ENCODE assay signal across 9 cellular contexts in the genomic region with DNA sequence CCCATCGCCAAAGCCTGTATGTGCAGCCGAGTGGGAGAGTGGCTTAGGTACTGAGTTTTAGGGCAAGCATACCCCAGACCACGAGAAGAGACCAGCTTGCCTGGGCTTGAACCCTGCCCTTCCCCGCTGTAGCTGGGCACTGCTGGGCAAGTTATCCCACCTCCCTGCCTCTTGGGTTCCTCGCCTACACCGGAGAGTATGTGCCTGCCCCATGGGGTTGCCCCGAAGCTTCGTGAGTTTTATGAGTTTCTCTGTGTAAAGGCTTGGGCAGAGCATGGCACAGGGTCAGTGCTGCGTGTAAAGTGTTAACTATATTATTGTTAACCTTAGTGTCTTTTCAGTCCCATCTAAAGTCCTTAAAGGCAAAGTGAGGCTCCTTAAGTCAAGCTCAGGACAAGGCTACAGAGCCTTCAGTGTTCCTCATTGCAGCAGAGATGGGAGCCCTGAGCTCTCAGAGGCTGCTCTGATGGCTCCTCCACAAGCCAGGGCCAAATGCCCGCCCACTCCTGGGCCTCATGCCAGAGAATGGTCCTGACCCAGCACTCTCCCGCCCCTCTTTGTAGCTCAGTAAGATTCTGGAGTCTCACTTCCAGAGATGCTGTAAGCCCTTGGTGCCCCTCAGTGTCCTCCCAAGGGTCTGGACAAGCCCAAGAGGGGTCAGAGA. TPM values are rescaled to one million over a fixed set of nuclear protein-coding genes. Genes with fewer than 3 reads are reported as not detected.
DNase-seq lines count a peak whose midpoint lies in the region; ATAC-seq, FAIRE-seq and TF ChIP-seq lines count a peak whose summit lies in the region.
"Had no signal": no experiment of that assay in that cellular context is flagged by ENCODE, and none has a peak within 500 bp of the region (broad histone marks: within the 10 kb centered on the region; RNA-seq: fewer than 3 reads in every experiment).

No MANE protein-coding gene starts in this region.

- H3F3A ChIP-seq in smooth muscle cell (ENCODE audit: low read depth), result no peaks in the 10 kb centered on the region

- no peak overlapping the region for H3K18ac ChIP-seq in H9 (ENCODE audit: insufficient read length, low read depth, low read length)

- H3T11ph ChIP-seq in H9 (ENCODE audit: low read length), result no peak overlapping the region

- no peak overlapping the region for H2BK20ac ChIP-seq in H9 (ENCODE audit: low read depth, low read length, poor library complexity, severe bottlenecking)

- no peak overlapping the region for H3K56ac ChIP-seq in H9 (ENCODE audit: insufficient read length, low read depth, low read length)

- H3K79me1 ChIP-seq in H9 (ENCODE audit: insufficient read depth, low read depth, low read length, poor library complexity, severe bottlenecking), result no peaks in the 10 kb centered on the region

- H3K36me3 Mint-ChIP-seq in H9 (ENCODE audit: insufficient read depth in 1 of 3, low read depth in 3 of 3), result no peaks in the 10 kb centered on the region
- peaks cover 9% of the 10 kb centered on the region for H3K36me3 Mint-ChIP-seq in glutamatergic neuron (ENCODE audit: unreplicated experiment)
- H3K36me3 Mint-ChIP-seq in naive thymus-derived CD4-positive, alpha-beta T cell, result peaks cover 0 to 4% (median 0%) of the 10 kb centered on the region in 5 donors

- H3K4me2 ChIP-seq in H9 (ENCODE audit: insufficient read depth, insufficient read length, low read length), result peak overlapping the region; percentile 22
- H3K4me2 ChIP-seq in smooth muscle cell, result peak overlapping the region; percentile 83

- H3K4me3 ChIP-seq in iPS-18a (ENCODE audit: low read length), result peak overlapping the region; percentile 49
- H3K4me3 ChIP-seq in smooth muscle cell, result peak overlapping the region; percentile 42
- H3K4me3 ChIP-seq in naive thymus-derived CD4-positive, alpha-beta T cell (ENCODE audit: low read length), result no peak overlapping the region

- H3K4me1 Mint-ChIP-seq in H9 (peaks cover 9 to 10% of the 10 kb centered on the region in 2 experiments), glutamatergic neuron (ENCODE audit: low read depth, unreplicated experiment) (no peaks in the 10 kb centered on the region)
- peaks cover 0 to 8% (median 0%) of the 10 kb centered on the region in 7 donors for H3K4me1 Mint-ChIP-seq in naive thymus-derived CD4-positive, alpha-beta T cell

- no peak overlapping the region for H4K5ac ChIP-seq in H9 (ENCODE audit: insufficient read length, low read depth, low read length)

- no peak overlapping the region for H3K14ac ChIP-seq in H9 (ENCODE audit: insufficient read depth, low read length)

- H3K4me3 Mint-ChIP-seq in H9, result peak overlapping the region; percentile 38 to 47; a peak in 4 of 5 replicates
- no peak overlapping the region for H3K4me3 Mint-ChIP-seq in glutamatergic neuron (ENCODE audit: unreplicated experiment)
- peak overlapping the region in 3 of 10 donors; percentile 3 to 49 (median 33) for H3K4me3 Mint-ChIP-seq in naive thymus-derived CD4-positive, alpha-beta T cell

- H2AK5ac ChIP-seq in H9 (ENCODE audit: insufficient read length, low read length), result no peak overlapping the region

- H2BK5ac ChIP-seq in H9 (ENCODE audit: insufficient read length, low read length), result no peak overlapping the region

- no peak for ATAC-seq in naive thymus-derived CD4-positive, alpha-beta T cell

- H2AFZ ChIP-seq in H9 (ENCODE audit: low read length), result no peak overlapping the region
- H2AFZ ChIP-seq in smooth muscle cell (ENCODE audit: low read depth), result peak overlapping the region; percentile 56

- no peak overlapping the region for H3K27ac ChIP-seq in H9 (ENCODE audit: insufficient read length, low read depth, low read length)
- H3K27ac ChIP-seq in iPS-18a (ENCODE audit: low read length), result no peak overlapping the region
- H3K27ac ChIP-seq in smooth muscle cell (ENCODE audit: low read depth), result no peak overlapping the region
- no peak overlapping the region for H3K27ac ChIP-seq in naive thymus-derived CD4-positive, alpha-beta T cell (ENCODE audit: low read depth, low read length)

- H3K4me1 ChIP-seq in H9 (ENCODE audit: insufficient read depth, low read length), result no peaks in the 10 kb centered on the region
- no peaks in the 10 kb centered on the region for H3K4me1 ChIP-seq in iPS-18a (ENCODE audit: control insufficient read depth, low read depth, low read length)
- H3K4me1 ChIP-seq in smooth muscle cell (ENCODE audit: low read depth), result no peaks in the 10 kb centered on the region
- H3K4me1 ChIP-seq in naive thymus-derived CD4-positive, alpha-beta T cell (ENCODE audit: control insufficient read depth in 2 of 2, insufficient read depth in 2 of 2, low read length in 2 of 2), result no peaks in the 10 kb centered on the region

- POLR2A ChIA-PET in naive thymus-derived CD4-positive, alpha-beta T cell (lab: Charles Lee), result no interaction called here

- H3K4ac ChIP-seq in H9 (ENCODE audit: low read depth, low read length), result no peak overlapping the region

- no peak overlapping the region for H3K27ac Mint-ChIP-seq in H9
- no peak overlapping the region for H3K27ac Mint-ChIP-seq in glutamatergic neuron (ENCODE audit: unreplicated experiment)
- H3K27ac Mint-ChIP-seq in naive thymus-derived CD4-positive, alpha-beta T cell, result no peak overlapping the region

- H4K91ac ChIP-seq in H9 (ENCODE audit: insufficient read length, low read depth, low read length), result no peak overlapping the region

- CTCF ChIA-PET in naive thymus-derived CD4-positive, alpha-beta T cell (lab: Charles Lee), result interaction anchor here (0.8 to 2.4 kb wide), 11 partner anchors 25 to 273 kb away, joined by 3 to 21 read pairs (median 5); partner anchors contain the start of gene KCNA2

- no CpG with 5 or more reads among the region's 11 CpGs for WGBS in H9 (ENCODE audit: extremely low coverage, insufficient read length, low lambda C conversion rate)
- WGBS in smooth muscle cell (ENCODE audit: low lambda C conversion rate), result 65% methylated on average over 11 of the region's 11 CpGs

- H3K9me3 Mint-ChIP-seq in H9 (no peaks in the 10 kb centered on the region), glutamatergic neuron (ENCODE audit: unreplicated experiment) (peaks cover 1% of the 10 kb centered on the region)
- no peaks in the 10 kb centered on the region for H3K9me3 Mint-ChIP-seq in naive thymus-derived CD4-positive, alpha-beta T cell

- no peak overlapping the region for H2BK12ac ChIP-seq in H9 (ENCODE audit: insufficient read length, low read depth, low read length)

- H3K9me3 ChIP-seq in H9 (ENCODE audit: control insufficient read depth, low read depth, low read length) (no peaks in the 10 kb centered on the region), iPS-18a (ENCODE audit: control insufficient read depth, low read depth, low read length) (no peaks in the 10 kb centered on the region), smooth muscle cell (replicated peaks; ENCODE audit: low read depth) (no peaks in the 10 kb centered on the region)
- no peaks in the 10 kb centered on the region for H3K9me3 ChIP-seq in naive thymus-derived CD4-positive, alpha-beta T cell (ENCODE audit: control insufficient read depth in 2 of 3, low read length in 3 of 3)

- no peak overlapping the region for H3K23ac ChIP-seq in H9 (ENCODE audit: insufficient read length, low read depth, low read length)

- no peaks in the 10 kb centered on the region for H4K20me1 ChIP-seq in H9 (ENCODE audit: control insufficient read depth, insufficient read depth, insufficient read length)
- no peaks in the 10 kb centered on the region for H4K20me1 ChIP-seq in smooth muscle cell (ENCODE audit: low read depth)

- no peaks in the 10 kb centered on the region for H3K79me2 ChIP-seq in H9 (ENCODE audit: insufficient read depth, low read length)
- no peaks in the 10 kb centered on the region for H3K79me2 ChIP-seq in smooth muscle cell (ENCODE audit: low read depth)

- H4K8ac ChIP-seq in H9 (replicated peaks; ENCODE audit: insufficient read length, low read depth, low read length), result no peak overlapping the region

- DNase-seq in H9, result peak; percentile 25
- peak; percentile 42 for DNase-seq in astrocyte of the hippocampus (ENCODE audit: low read depth, low spot score)
- no peak for DNase-seq in smooth muscle cell (lab: John Stamatoyannopoulos, UW; ENCODE audit: unreplicated experiment)
- no peak for DNase-seq in activated CD4-positive, CD25-positive, alpha-beta regulatory T cell treated with anti-CD3 and anti-CD28 coated beads, Interleukin-2, amount 50 U/mL, for 72 hours
- no peak for DNase-seq in glutamatergic neuron
- DNase-seq in naive thymus-derived CD4-positive, alpha-beta T cell, result no peak
- DNase-seq in GM19239 (ENCODE audit: insufficient read length, low spot score), result no peak
- DNase-seq: NK-92 treated with Interleukin-12 subunit alpha and Interleukin-12 subunit beta, amount 100 ng/mL, for 24 hours had no signal

- peaks cover 8% of the 10 kb centered on the region for H3K23me2 ChIP-seq in H9 (ENCODE audit: insufficient read length, low read depth, low read length, poor library complexity, severe bottlenecking)

- H3K27me3 ChIP-seq in H9 (ENCODE audit: insufficient read depth, low read length) (peaks cover 7% of the 10 kb centered on the region; the same call in 1 of the 2 replicates), iPS-18a (ENCODE audit: control insufficient read depth, insufficient read depth, low read length) (peaks cover 37% of the 10 kb centered on the region), smooth muscle cell (ENCODE audit: low read depth) (peaks cover 42% of the 10 kb centered on the region)
- H3K27me3 ChIP-seq in naive thymus-derived CD4-positive, alpha-beta T cell (ENCODE audit: control insufficient read depth in 2 of 2, insufficient read depth in 2 of 2, low read length in 2 of 2), result peaks cover 0 to 9% of the 10 kb centered on the region in 2 donors

- FAIRE-seq in GM19239 (lab: Jason Lieb, UNC), result no peak

- no peaks in the 10 kb centered on the region for H3K36me3 ChIP-seq in iPS-18a (ENCODE audit: control insufficient read depth, low read depth, low read length)
- no peaks in the 10 kb centered on the region for H3K36me3 ChIP-seq in smooth muscle cell (ENCODE audit: low read depth)
- no peaks in the 10 kb centered on the region for H3K36me3 ChIP-seq in naive thymus-derived CD4-positive, alpha-beta T cell (ENCODE audit: control insufficient read depth in 2 of 3, insufficient read depth in 3 of 3, low read length in 3 of 3)

- no peak for TF ChIP-seq CTCF in H9 (conservative IDR thresholded peaks at IDR 0.05)
- TF ChIP-seq CTCF in smooth muscle cell (IDR thresholded peaks at IDR 0.05; ENCODE audit: borderline replicate concordance, insufficient read depth, poor library complexity, severe bottlenecking), result no peak
- TF ChIP-seq CTCF in glutamatergic neuron (IDR thresholded peaks at IDR 0.05; ENCODE audit: partially characterized antibody, unreplicated experiment), result no peak

- intact Hi-C loops in naive thymus-derived CD4-positive, alpha-beta T cell (cut with micrococcal nuclease), result loop anchor here (1.0 to 5.0 kb wide), 4 partner anchors 59 to 227 kb away; no protein-coding TSS in a partner anchor

- H2BK15ac ChIP-seq in H9 (ENCODE audit: low read depth, low read length), result no peak overlapping the region

- H3K9ac ChIP-seq in H9 (ENCODE audit: extremely low read depth, insufficient read length, low read length), result no peak overlapping the region
- H3K9ac ChIP-seq in iPS-18a (ENCODE audit: low read length), result no peak overlapping the region
- H3K9ac ChIP-seq in smooth muscle cell (ENCODE audit: low read depth), result no peak overlapping the region

- peaks cover 97% of the 10 kb centered on the region for H3K27me3 Mint-ChIP-seq in H9 (ENCODE audit: low read depth)
- H3K27me3 Mint-ChIP-seq in glutamatergic neuron (ENCODE audit: unreplicated experiment), result peaks cover 7% of the 10 kb centered on the region
- peaks cover 47 to 68% (median 55%) of the 10 kb centered on the region in 5 donors for H3K27me3 Mint-ChIP-seq in naive thymus-derived CD4-positive, alpha-beta T cell

- no peak overlapping the region for H2BK120ac ChIP-seq in H9 (ENCODE audit: low read depth, low read length, poor library complexity, severe bottlenecking)

RNA-seq across cellular contexts. Expression of gene KCNA10, which starts 37.0 kb away (rescaled TPM):
- total RNA-seq in H9 (2021), result not detected in 2 replicates
- total RNA-seq in smooth muscle cell, result not detected in 2 replicates
- not detected in 2 replicates for polyA plus RNA-seq in smooth muscle cell
- not detected for total RNA-seq in glutamatergic neuron (ENCODE audit: unreplicated experiment)
- total RNA-seq in naive thymus-derived CD4-positive, alpha-beta T cell, result not detected
- polyA plus RNA-seq in naive thymus-derived CD4-positive, alpha-beta T cell, result not detected

RNA-seq across cellular contexts. Expression of gene KCNA2, which starts 50.2 kb away (rescaled TPM):
- total RNA-seq in H9 (2021), result 0.33 and 0.37 TPM in 2 replicates
- total RNA-seq in smooth muscle cell, result 0.81 and 1.7 TPM in 2 replicates
- 0.16 and 0.99 TPM in 2 replicates for polyA plus RNA-seq in smooth muscle cell
- total RNA-seq in glutamatergic neuron (ENCODE audit: unreplicated experiment), result 19.7 TPM
- total RNA-seq in naive thymus-derived CD4-positive, alpha-beta T cell, result 1 to 10 TPM in 3 of 5 experiments, under 1 TPM in 2; 0.62 to 4.6 (median 1.2) TPM
- not detected for polyA plus RNA-seq in naive thymus-derived CD4-positive, alpha-beta T cell

Comparison
In these comparisons a context has a peak if more than half of its experiments do, and no peak if none do; other contexts are left out.
1. DNase-seq: peak in H9 (single experiment) and astrocyte of the hippocampus (single experiment); none in smooth muscle cell (single experiment), activated CD4-positive, CD25-positive, alpha-beta regulatory T cell treated with anti-CD3 and anti-CD28 coated beads, Interleukin-2, amount 50 U/mL, for 72 hours (single experiment), glutamatergic neuron (single experiment), naive thymus-derived CD4-positive, alpha-beta T cell (0 of 9) and GM19239 (single experiment).